ENCODE assay signal across 11 cellular contexts in the genomic region with DNA sequence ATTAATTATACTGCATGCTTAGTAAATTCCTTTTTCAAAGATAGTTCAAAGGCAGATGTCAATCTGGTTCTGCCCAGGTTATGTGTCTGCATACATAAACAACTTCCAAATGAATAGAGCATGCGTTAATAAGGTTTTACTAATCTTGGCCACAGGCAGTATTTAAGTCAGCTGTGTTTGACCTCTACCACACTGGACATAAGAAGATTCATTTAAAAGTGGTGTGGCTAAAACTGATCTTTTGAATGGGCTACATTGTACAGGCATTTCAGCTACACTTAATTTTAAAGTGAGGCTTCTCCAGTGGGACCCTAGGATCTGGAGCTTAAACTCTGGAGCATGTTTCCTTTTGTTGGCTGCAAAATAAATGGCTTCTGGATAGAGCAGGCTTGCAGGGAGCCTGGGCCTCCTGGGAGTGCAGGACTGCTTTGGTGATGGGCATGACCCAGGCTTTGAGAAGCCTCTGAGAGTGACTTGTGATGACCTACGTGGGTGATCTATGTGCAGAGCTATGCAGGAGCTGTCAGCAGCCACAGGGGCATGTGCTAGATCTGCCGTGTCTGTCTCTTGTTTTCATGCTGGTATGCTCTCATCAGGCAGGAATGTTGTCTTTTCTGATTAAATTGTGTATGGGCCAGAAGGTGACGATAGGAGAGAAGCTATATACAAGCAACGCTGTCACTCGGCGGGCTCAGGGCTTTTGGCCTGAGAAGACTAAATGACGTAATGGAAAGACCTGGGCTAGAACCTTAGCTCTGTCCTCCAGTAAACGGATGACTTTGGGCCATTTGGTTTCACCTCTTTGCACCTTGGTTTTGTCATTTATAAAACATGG.
DNase-seq lines count a peak whose midpoint lies in the region; ATAC-seq and TF ChIP-seq lines count a peak whose summit lies in the region.
"Had no signal": no experiment of that assay in that cellular context is flagged by ENCODE, and none has a peak within 500 bp of the region (broad histone marks: within the 10 kb centered on the region; RNA-seq: fewer than 3 reads in every experiment).

No MANE protein-coding gene starts in this region.

- no peaks in the 10 kb centered on the region for H3K9me3 ChIP-seq in body of pancreas
- H3K9me3 ChIP-seq in right cardiac atrium (ENCODE audit: control insufficient read depth, low read length) = no peaks in the 10 kb centered on the region
- H3K9me3 ChIP-seq in skeletal muscle tissue (ENCODE audit: control insufficient read depth in 3 of 3, low read length in 3 of 3) = no peaks in the 10 kb centered on the region
- no peaks in the 10 kb centered on the region for H3K9me3 ChIP-seq in CD8-positive, alpha-beta memory T cell (ENCODE audit: low read length)

- H3K4me3 Mint-ChIP-seq in CD8-positive, alpha-beta memory T cell = no peak overlapping the region

- H3K27ac Mint-ChIP-seq in CD8-positive, alpha-beta memory T cell = no peak overlapping the region

- H3K27me3 ChIP-seq in body of pancreas (no peaks in the 10 kb centered on the region), right cardiac atrium (ENCODE audit: control insufficient read depth, insufficient read depth) (no peaks in the 10 kb centered on the region), skeletal muscle tissue (ENCODE audit: control insufficient read depth in 3 of 3, insufficient read depth in 3 of 3, low read length in 3 of 3) (no peaks in the 10 kb centered on the region)
- no peaks in the 10 kb centered on the region for H3K27me3 ChIP-seq in CD8-positive, alpha-beta memory T cell (ENCODE audit: insufficient read depth, low read length, poor library complexity, severe bottlenecking)

- no peak for TF ChIP-seq POLR2A in body of pancreas (IDR thresholded peaks at IDR 0.05)

- TF ChIP-seq CTCF in body of pancreas (IDR thresholded peaks at IDR 0.05) = no peak

- peak; percentile 90 for ATAC-seq in body of pancreas
- peak; percentile 87 to 91 for ATAC-seq in right cardiac atrium
- no peak for ATAC-seq in GM19455 (IDR thresholded peaks at IDR 0.05; ENCODE audit: unreplicated experiment)

- H3K4me1 Mint-ChIP-seq in CD8-positive, alpha-beta memory T cell = peaks cover 10 to 13% (median 11%) of the 10 kb centered on the region in 3 donors

- intact Hi-C loops in body of pancreas (cut with DNase I) (no loop called here), right cardiac atrium (cut with DNase I) (loop anchor here in 1 of 4 donors (10.0 kb wide), 2 partner anchors 161 to 209 kb away; no protein-coding TSS in a partner anchor)

- H3K36me3 ChIP-seq in body of pancreas (replicated peaks in 1 of 2; ENCODE audit: insufficient read depth in 1 of 2, low read depth in 2 of 2) = no peaks in the 10 kb centered on the region
- no peaks in the 10 kb centered on the region for H3K36me3 ChIP-seq in skeletal muscle tissue (ENCODE audit: control insufficient read depth in 3 of 3, insufficient read depth in 3 of 3, low read length in 3 of 3)
- H3K36me3 ChIP-seq in CD8-positive, alpha-beta memory T cell (ENCODE audit: insufficient read depth, low read length) = no peaks in the 10 kb centered on the region

- H3K27me3 Mint-ChIP-seq in CD8-positive, alpha-beta memory T cell = peaks cover 1 to 19% of the 10 kb centered on the region in 2 donors

- no peaks in the 10 kb centered on the region for H3K4me1 ChIP-seq in body of pancreas
- peaks cover 7% of the 10 kb centered on the region for H3K4me1 ChIP-seq in right cardiac atrium (ENCODE audit: control insufficient read depth, insufficient read depth, low read length)
- H3K4me1 ChIP-seq in skeletal muscle tissue (ENCODE audit: control insufficient read depth in 3 of 3, insufficient read depth in 3 of 3, low read length in 3 of 3) = peaks cover 11 to 25% (median 23%) of the 10 kb centered on the region in 3 donors
- no peaks in the 10 kb centered on the region for H3K4me1 ChIP-seq in CD8-positive, alpha-beta memory T cell (ENCODE audit: insufficient read depth, low read length)

- POLR2A ChIA-PET in CD8-positive, alpha-beta memory T cell (lab: Charles Lee) = no interaction called here

- no peak overlapping the region for H3K27ac ChIP-seq in body of pancreas
- H3K27ac ChIP-seq in right cardiac atrium (ENCODE audit: low read length) = peak overlapping the region; percentile 34
- H3K27ac ChIP-seq in skeletal muscle tissue (ENCODE audit: low read depth, low read length) = peak overlapping the region; percentile 68
- H3K27ac ChIP-seq in CD8-positive, alpha-beta memory T cell (ENCODE audit: low read depth, low read length) = no peak overlapping the region

- peak overlapping the region in 2 of 3 donors; percentile 55 to 61 for H3K9ac ChIP-seq in skeletal muscle tissue (ENCODE audit: low read depth in 1 of 3, low read length in 3 of 3)

- H3K9me3 Mint-ChIP-seq in CD8-positive, alpha-beta memory T cell = no peaks in the 10 kb centered on the region

- H3K4me3 ChIP-seq in body of pancreas = no peak overlapping the region
- H3K4me3 ChIP-seq in right cardiac atrium (ENCODE audit: low read length) = no peak overlapping the region
- peak overlapping the region in 2 of 3 donors; percentile 11 to 56 for H3K4me3 ChIP-seq in skeletal muscle tissue (ENCODE audit: low read length in 3 of 3)
- no peak overlapping the region for H3K4me3 ChIP-seq in CD8-positive, alpha-beta memory T cell (ENCODE audit: low read length)

- CTCF ChIA-PET in CD8-positive, alpha-beta memory T cell (lab: Charles Lee) = no interaction called here

- 27 to 31% methylated on average over 9 of the region's 9 CpGs for WGBS in body of pancreas, 2 donors
- 29% methylated on average over 9 of the region's 9 CpGs for WGBS in right cardiac atrium

- no peaks in the 10 kb centered on the region for H3K36me3 Mint-ChIP-seq in CD8-positive, alpha-beta memory T cell

- DNase-seq in HK-2 (ENCODE audit: unreplicated experiment) = peak; percentile 82
- DNase-seq in body of pancreas = peak; percentile 16 to 42 (median 23)
- DNase-seq in right cardiac atrium = peak; percentile 49 to 81 (median 65)
- DNase-seq in stimulated activated CD4-positive, alpha-beta T cell treated with anti-CD3 and anti-CD28 coated beads, Interleukin-1b, Interleukin-23, amount 100 ng/mL, for 48 hours = no peak
- no peak for DNase-seq in germinal center (ENCODE audit: low spot score)
- no peak for DNase-seq in CD8-positive, alpha-beta memory T cell
- DNase-seq: amygdala, midbrain, NCI-H2171 had no signal

Comparison
In these comparisons a context has a peak if more than half of its experiments do, and no peak if none do; other contexts are left out.
1. DNase-seq: peak in HK-2 (single experiment), body of pancreas (4 of 4) and right cardiac atrium (3 of 3); none in stimulated activated CD4-positive, alpha-beta T cell treated with anti-CD3 and anti-CD28 coated beads, Interleukin-1b, Interleukin-23, amount 100 ng/mL, for 48 hours (single experiment), germinal center (single experiment) and CD8-positive, alpha-beta memory T cell (0 of 5).
2. H3K27ac ChIP-seq: peak in right cardiac atrium (single experiment) and skeletal muscle tissue (single experiment); none in body of pancreas (0 of 4) and CD8-positive, alpha-beta memory T cell (single experiment).
3. H3K4me3 ChIP-seq: peak in skeletal muscle tissue (2 of 3); none in body of pancreas (0 of 2), right cardiac atrium (single experiment) and CD8-positive, alpha-beta memory T cell (single experiment).